23 cellular contexts compared by ENCODE assay signal in genomic region chr1:108097057-108097456, GRCh38.
"Had no signal": no experiment of that assay in that cellular context is flagged by ENCODE, and none has a peak within 500 bp of the region (broad histone marks: within the 10 kb centered on the region; RNA-seq: fewer than 3 reads in every experiment).

No MANE protein-coding gene starts in this region.

- H3K9me3 Mint-ChIP-seq: activated CD4-positive, alpha-beta memory T cell treated with anti-CD3 and anti-CD28 coated beads, Interleukin-2, amount 10 ng/mL, durations not matched to agents 7 days and 5 days; activated CD4-positive, alpha-beta T cell treated with anti-CD3 and anti-CD28 coated beads, Interleukin-2, amount 10 ng/mL, durations not matched to agents 24 days and 14 days; activated T-cell treated with anti-CD3 and anti-CD28 coated beads, Interleukin-2, amount 50 U/mL, for 72 hours; nephron; stimulated activated naive CD8-positive, alpha-beta T cell treated with anti-CD3 and anti-CD28 coated beads, Interleukin-15, Interleukin-2, amounts not matched to agents 100 ng/mL and 50 ng/mL, for 24 hours had no signal

- ATAC-seq: activated CD8-positive, alpha-beta memory T cell treated with anti-CD3 and anti-CD28 coated beads, Interleukin-2, amount 10 ng/mL, durations not matched to agents 7 days and 5 days; activated T-cell treated with anti-CD3 and anti-CD28 coated beads, Interleukin-2, amount 50 U/mL, for 72 hours; left colon; right cardiac atrium had no signal

- H3K4me3 Mint-ChIP-seq: activated CD4-positive, alpha-beta memory T cell treated with anti-CD3 and anti-CD28 coated beads, Interleukin-2, amount 10 ng/mL, durations not matched to agents 7 days and 5 days; activated CD4-positive, alpha-beta T cell treated with anti-CD3 and anti-CD28 coated beads, Interleukin-2, amount 10 ng/mL, durations not matched to agents 24 days and 14 days; activated CD8-positive, alpha-beta memory T cell treated with anti-CD3 and anti-CD28 coated beads, Interleukin-2, amount 10 ng/mL, durations not matched to agents 7 days and 5 days; activated T-cell treated with anti-CD3 and anti-CD28 coated beads, Interleukin-2, amount 50 U/mL, for 72 hours; nephron; stimulated activated naive CD8-positive, alpha-beta T cell treated with anti-CD3 and anti-CD28 coated beads, Interleukin-15, Interleukin-2, amounts not matched to agents 100 ng/mL and 50 ng/mL, for 24 hours had no signal

- H3K27me3 Mint-ChIP-seq: stimulated activated naive CD8-positive, alpha-beta T cell treated with anti-CD3 and anti-CD28 coated beads, Interleukin-15, Interleukin-2, amounts not matched to agents 100 ng/mL and 50 ng/mL, for 24 hours had no signal

- DNase-seq: activated CD4-positive, alpha-beta memory T cell treated with anti-CD3 and anti-CD28 coated beads, Interleukin-2, amount 10 ng/mL, durations not matched to agents 7 days and 5 days; activated CD4-positive, alpha-beta T cell treated with anti-CD3 and anti-CD28 coated beads, Interleukin-2, amount 10 ng/mL, durations not matched to agents 24 days and 14 days; activated CD4-positive, CD25-positive, alpha-beta regulatory T cell; activated CD8-positive, alpha-beta memory T cell treated with anti-CD3 and anti-CD28 coated beads, Interleukin-2, amount 10 ng/mL, durations not matched to agents 7 days and 5 days; activated effector memory CD4-positive, alpha-beta T cell treated with Interleukin-2 at 50 U/mL for 16 hours; activated naive CD4-positive, alpha-beta T cell treated with Interleukin-2 at 50 U/mL for 16 hours; activated T-cell treated with anti-CD3 and anti-CD28 coated beads for 4 hours; activated T-cell treated with anti-CD3 and anti-CD28 coated beads, Interleukin-2, amount 50 U/mL, for 72 hours; amygdala; caudate nucleus; head of caudate nucleus; hippocampal formation; kidney; left colon; mammary epithelial cell; posterior cingulate gyrus; right cardiac atrium; spleen; substantia nigra; thyroid gland; upper lobe of left lung had no signal

- H3K4me1 Mint-ChIP-seq: activated CD8-positive, alpha-beta memory T cell treated with anti-CD3 and anti-CD28 coated beads, Interleukin-2, amount 10 ng/mL, durations not matched to agents 7 days and 5 days; nephron had no signal

- H3K27ac Mint-ChIP-seq: activated CD4-positive, alpha-beta memory T cell treated with anti-CD3 and anti-CD28 coated beads, Interleukin-2, amount 10 ng/mL, durations not matched to agents 7 days and 5 days; activated CD4-positive, alpha-beta T cell treated with anti-CD3 and anti-CD28 coated beads, Interleukin-2, amount 10 ng/mL, durations not matched to agents 24 days and 14 days; activated CD8-positive, alpha-beta memory T cell treated with anti-CD3 and anti-CD28 coated beads, Interleukin-2, amount 10 ng/mL, durations not matched to agents 7 days and 5 days; activated T-cell treated with anti-CD3 and anti-CD28 coated beads, Interleukin-2, amount 50 U/mL, for 72 hours; nephron; stimulated activated naive CD8-positive, alpha-beta T cell treated with anti-CD3 and anti-CD28 coated beads, Interleukin-15, Interleukin-2, amounts not matched to agents 100 ng/mL and 50 ng/mL, for 24 hours had no signal

- H3K36me3 Mint-ChIP-seq: activated CD8-positive, alpha-beta memory T cell treated with anti-CD3 and anti-CD28 coated beads, Interleukin-2, amount 10 ng/mL, durations not matched to agents 7 days and 5 days had no signal
